ENCODE assay signal across 1 cellular context in the genomic region with DNA sequence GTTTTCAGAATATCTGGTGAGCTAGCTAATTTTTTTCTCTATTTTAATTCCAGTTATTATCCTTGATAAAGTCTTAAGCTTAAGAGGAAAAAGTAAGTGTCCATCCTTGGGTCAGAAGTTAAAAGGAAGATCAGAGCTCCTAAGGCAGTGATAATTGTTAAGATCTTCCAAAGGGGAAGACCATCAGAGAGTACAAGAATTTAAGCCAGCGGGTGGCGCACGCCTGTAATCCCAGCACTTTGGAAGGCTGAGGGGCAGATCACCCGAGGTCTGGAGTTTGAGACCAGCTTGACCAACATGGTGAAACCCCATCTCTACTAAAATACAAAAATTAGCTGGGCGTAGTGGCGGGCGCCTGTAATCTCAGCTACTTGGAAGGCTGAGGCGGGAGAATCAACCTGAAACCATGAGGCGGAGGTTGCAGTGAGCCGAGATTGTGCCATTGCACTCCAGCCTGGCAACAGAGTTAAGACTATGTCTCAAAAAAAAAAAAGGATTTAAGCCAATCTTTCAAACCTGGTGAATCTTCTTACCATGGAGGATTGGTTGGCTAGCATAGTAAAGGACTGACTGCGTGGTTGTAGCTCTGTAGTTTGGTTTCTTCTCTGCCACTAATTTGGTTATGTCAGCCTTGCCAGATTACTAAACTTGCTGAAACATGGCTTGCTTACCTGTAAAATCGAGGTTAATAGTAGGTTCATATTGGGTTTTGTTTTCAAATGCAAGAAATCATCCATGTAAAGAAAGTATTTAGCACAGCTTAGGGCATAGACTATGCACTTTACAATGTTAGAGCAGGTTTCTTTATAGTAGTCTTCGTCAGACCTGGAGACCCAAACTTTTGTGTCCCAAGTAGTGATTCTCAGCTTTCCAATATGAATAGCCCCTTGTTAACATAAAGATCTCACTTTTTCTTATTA.
TF ChIP-seq lines count a peak whose summit lies in the region.

No MANE protein-coding gene starts in this region.

TF ChIP-seq in endothelial cell of umbilical vein, 7 proteins besides CTCF, POLR2A, EP300 and RAD21:
- TF ChIP-seq POLR2AphosphoS5 (IDR thresholded peaks at IDR 0.05; ENCODE audit: insufficient read depth, low read depth, low read length) (no peak), JUN (IDR thresholded peaks at IDR 0.05; ENCODE audit: borderline replicate concordance, insufficient read depth, insufficient read length, low read depth) (no peak), FOS (IDR thresholded peaks at IDR 0.05; ENCODE audit: borderline replicate concordance, insufficient read depth, low read length) (no peak), MYC (IDR thresholded peaks at IDR 0.05; ENCODE audit: low read depth, low read length) (no peak), GATA2 (IDR thresholded peaks at IDR 0.05; ENCODE audit: insufficient read depth, insufficient read length, low read depth, low read length) (no peak), EZH2 (IDR thresholded peaks at IDR 0.05; ENCODE audit: borderline replicate concordance, low read depth, low read length, severe bottlenecking) (no peak)
- TF ChIP-seq, protein P1, sequence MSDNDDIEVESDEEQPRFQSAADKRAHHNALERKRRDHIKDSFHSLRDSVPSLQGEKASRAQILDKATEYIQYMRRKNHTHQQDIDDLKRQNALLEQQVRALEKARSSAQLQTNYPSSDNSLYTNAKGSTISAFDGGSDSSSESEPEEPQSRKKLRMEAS (IDR thresholded peaks at IDR 0.05; ENCODE audit: insufficient read depth, insufficient read length): no peak
TF ChIP-seq in endothelial cell of umbilical vein: peak in this region for 0.
